ENCODE assay signal across 1 cellular context in the genomic region with DNA sequence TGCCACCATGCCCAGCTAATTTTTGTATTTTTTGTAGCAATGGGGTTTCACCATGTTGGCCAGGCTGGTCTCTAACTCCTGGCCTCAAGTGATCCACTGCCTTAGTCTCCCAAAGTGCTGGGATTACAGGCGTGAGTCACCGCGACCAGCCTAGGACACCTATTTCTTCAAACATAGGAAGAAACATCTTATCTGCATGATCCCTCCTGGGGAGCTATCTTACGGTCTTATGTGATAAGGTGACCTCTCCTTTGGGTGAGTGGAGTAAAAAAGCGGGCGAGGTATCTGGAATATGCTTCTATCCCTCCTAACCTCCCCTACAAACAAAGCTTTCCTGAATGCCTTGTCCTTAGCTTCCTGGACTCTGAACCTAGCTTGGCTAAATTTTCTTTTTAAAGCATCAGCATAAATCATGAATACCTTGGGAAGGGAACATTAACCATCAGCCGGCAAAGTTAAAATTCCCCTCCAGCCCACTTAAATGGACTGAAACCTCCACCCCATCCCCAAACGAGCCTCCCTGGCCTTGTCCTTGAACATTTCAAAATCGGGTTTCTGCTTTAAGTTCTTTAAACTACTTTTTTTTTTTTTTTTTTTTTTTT.
A peak's percentile ranks its signal among the peaks of the same experiment; 100 is the strongest.
TF ChIP-seq lines count a peak whose summit lies in the region.

No MANE protein-coding gene starts in this region.

TF ChIP-seq in K562, 482 proteins besides CTCF, POLR2A, EP300 and RAD21 (continued from another document and continues in another):
- TF ChIP-seq, protein P1, sequence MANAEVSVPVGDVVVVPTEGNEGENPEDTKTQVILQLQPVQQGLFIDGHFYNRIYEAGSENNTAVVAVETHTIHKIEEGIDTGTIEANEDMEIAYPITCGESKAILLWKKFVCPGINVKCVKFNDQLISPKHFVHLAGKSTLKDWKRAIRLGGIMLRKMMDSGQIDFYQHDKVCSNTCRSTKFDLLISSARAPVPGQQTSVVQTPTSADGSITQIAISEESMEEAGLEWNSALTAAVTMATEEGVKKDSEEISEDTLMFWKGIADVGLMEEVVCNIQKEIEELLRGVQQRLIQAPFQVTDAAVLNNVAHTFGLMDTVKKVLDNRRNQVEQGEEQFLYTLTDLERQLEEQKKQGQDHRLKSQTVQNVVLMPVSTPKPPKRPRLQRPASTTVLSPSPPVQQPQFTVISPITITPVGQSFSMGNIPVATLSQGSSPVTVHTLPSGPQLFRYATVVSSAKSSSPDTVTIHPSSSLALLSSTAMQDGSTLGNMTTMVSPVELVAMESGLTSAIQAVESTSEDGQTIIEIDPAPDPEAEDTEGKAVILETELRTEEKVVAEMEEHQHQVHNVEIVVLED (CRISPR knock-in tag; IDR thresholded peaks at IDR 0.05), result no peak
- TF ChIP-seq KLF16 (IDR thresholded peaks at IDR 0.05), result no peak
- peak; percentile 73; the same call in 1 of the 2 replicates for TF ChIP-seq MTA1 (IDR thresholded peaks at IDR 0.05; ENCODE audit: borderline replicate concordance)
- TF ChIP-seq, protein P2, sequence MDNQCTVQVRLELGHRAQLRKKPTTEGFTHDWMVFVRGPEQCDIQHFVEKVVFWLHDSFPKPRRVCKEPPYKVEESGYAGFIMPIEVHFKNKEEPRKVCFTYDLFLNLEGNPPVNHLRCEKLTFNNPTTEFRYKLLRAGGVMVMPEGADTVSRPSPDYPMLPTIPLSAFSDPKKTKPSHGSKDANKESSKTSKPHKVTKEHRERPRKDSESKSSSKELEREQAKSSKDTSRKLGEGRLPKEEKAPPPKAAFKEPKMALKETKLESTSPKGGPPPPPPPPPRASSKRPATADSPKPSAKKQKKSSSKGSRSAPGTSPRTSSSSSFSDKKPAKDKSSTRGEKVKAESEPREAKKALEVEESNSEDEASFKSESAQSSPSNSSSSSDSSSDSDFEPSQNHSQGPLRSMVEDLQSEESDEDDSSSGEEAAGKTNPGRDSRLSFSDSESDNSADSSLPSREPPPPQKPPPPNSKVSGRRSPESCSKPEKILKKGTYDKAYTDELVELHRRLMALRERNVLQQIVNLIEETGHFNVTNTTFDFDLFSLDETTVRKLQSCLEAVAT (IDR thresholded peaks at IDR 0.05), result no peak
- peak; percentile 76 for TF ChIP-seq CBFA2T3 (IDR thresholded peaks at IDR 0.05)
- no peak for TF ChIP-seq RFX1 (IDR thresholded peaks at IDR 0.05)
- TF ChIP-seq ATF7 (IDR thresholded peaks at IDR 0.05), result 0 out of 2 replicates have a peak, but pooled peaks have one; percentile 31
- TF ChIP-seq RBBP5 (IDR thresholded peaks at IDR 0.05; ENCODE audit: borderline replicate concordance, insufficient read depth, low read length, poor library complexity, severe bottlenecking), result peak; percentile 25
- TF ChIP-seq, protein P3, sequence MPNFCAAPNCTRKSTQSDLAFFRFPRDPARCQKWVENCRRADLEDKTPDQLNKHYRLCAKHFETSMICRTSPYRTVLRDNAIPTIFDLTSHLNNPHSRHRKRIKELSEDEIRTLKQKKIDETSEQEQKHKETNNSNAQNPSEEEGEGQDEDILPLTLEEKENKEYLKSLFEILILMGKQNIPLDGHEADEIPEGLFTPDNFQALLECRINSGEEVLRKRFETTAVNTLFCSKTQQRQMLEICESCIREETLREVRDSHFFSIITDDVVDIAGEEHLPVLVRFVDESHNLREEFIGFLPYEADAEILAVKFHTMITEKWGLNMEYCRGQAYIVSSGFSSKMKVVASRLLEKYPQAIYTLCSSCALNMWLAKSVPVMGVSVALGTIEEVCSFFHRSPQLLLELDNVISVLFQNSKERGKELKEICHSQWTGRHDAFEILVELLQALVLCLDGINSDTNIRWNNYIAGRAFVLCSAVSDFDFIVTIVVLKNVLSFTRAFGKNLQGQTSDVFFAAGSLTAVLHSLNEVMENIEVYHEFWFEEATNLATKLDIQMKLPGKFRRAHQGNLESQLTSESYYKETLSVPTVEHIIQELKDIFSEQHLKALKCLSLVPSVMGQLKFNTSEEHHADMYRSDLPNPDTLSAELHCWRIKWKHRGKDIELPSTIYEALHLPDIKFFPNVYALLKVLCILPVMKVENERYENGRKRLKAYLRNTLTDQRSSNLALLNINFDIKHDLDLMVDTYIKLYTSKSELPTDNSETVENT (CRISPR knock-in tag; IDR thresholded peaks at IDR 0.05), result no peak
- no peak for TF ChIP-seq ZBTB8A (IDR thresholded peaks at IDR 0.05; ENCODE audit: partially characterized antibody)
- TF ChIP-seq, protein P4, sequence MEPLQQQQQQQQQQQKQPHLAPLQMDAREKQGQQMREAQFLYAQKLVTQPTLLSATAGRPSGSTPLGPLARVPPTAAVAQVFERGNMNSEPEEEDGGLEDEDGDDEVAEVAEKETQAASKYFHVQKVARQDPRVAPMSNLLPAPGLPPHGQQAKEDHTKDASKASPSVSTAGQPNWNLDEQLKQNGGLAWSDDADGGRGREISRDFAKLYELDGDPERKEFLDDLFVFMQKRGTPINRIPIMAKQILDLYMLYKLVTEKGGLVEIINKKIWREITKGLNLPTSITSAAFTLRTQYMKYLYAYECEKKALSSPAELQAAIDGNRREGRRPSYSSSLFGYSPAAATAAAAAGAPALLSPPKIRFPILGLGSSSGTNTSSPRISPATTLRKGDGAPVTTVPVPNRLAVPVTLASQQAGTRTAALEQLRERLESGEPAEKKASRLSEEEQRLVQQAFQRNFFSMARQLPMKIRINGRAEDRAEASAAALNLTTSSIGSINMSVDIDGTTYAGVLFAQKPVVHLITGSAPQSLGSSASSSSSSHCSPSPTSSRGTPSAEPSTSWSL (CRISPR knock-in tag; IDR thresholded peaks at IDR 0.05; ENCODE audit: borderline replicate concordance), result no peak
- TF ChIP-seq BDP1 (IDR thresholded peaks at IDR 0.05; ENCODE audit: insufficient read depth, insufficient read length), result no peak
- TF ChIP-seq ZNF274 (IDR thresholded peaks at IDR 0.05; ENCODE audit: borderline replicate concordance, low read depth, low read length), result no peak
- no peak for TF ChIP-seq MCM3 (IDR thresholded peaks at IDR 0.05)
- TF ChIP-seq, protein P5, sequence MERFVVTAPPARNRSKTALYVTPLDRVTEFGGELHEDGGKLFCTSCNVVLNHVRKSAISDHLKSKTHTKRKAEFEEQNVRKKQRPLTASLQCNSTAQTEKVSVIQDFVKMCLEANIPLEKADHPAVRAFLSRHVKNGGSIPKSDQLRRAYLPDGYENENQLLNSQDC (CRISPR knock-in tag; IDR thresholded peaks at IDR 0.05), result no peak
- no peak for TF ChIP-seq ZNF589 (CRISPR knock-in tag; IDR thresholded peaks at IDR 0.05; ENCODE audit: low read depth)
- TF ChIP-seq XRCC4 (IDR thresholded peaks at IDR 0.05; ENCODE audit: extremely low read depth, insufficient read depth, insufficient read length), result no peak
- TF ChIP-seq, protein P6, sequence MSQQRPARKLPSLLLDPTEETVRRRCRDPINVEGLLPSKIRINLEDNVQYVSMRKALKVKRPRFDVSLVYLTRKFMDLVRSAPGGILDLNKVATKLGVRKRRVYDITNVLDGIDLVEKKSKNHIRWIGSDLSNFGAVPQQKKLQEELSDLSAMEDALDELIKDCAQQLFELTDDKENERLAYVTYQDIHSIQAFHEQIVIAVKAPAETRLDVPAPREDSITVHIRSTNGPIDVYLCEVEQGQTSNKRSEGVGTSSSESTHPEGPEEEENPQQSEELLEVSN (IDR thresholded peaks at IDR 0.05; ENCODE audit: borderline replicate concordance in 1 of 2, extremely low read depth in 1 of 2, insufficient read depth in 1 of 2, insufficient read length in 1 of 2, low read depth in 1 of 2, low read length in 1 of 2, poor library complexity in 1 of 2, severe bottlenecking in 1 of 2), result no peak
- TF ChIP-seq SIX5 (IDR thresholded peaks at IDR 0.05; ENCODE audit: borderline replicate concordance in 1 of 2, insufficient read depth in 1 of 2, low read depth in 1 of 2, low read length in 2 of 2), result no peak
- TF ChIP-seq NCOA4 (IDR thresholded peaks at IDR 0.05; ENCODE audit: partially characterized antibody), result no peak
- TF ChIP-seq YBX1 (IDR thresholded peaks at IDR 0.05), result no peak
- no peak for TF ChIP-seq ZNF77 (CRISPR knock-in tag; IDR thresholded peaks at IDR 0.05)
- no peak for TF ChIP-seq ZNF431 (CRISPR knock-in tag; IDR thresholded peaks at IDR 0.05)
- TF ChIP-seq, protein P7, sequence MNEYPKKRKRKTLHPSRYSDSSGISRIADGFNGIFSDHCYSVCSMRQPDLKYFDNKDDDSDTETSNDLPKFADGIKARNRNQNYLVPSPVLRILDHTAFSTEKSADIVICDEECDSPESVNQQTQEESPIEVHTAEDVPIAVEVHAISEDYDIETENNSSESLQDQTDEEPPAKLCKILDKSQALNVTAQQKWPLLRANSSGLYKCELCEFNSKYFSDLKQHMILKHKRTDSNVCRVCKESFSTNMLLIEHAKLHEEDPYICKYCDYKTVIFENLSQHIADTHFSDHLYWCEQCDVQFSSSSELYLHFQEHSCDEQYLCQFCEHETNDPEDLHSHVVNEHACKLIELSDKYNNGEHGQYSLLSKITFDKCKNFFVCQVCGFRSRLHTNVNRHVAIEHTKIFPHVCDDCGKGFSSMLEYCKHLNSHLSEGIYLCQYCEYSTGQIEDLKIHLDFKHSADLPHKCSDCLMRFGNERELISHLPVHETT (CRISPR knock-in tag; conservative IDR thresholded peaks at IDR 0.05 in 1 of 2, IDR thresholded peaks at IDR 0.05 in 1 of 2), result no peak
- no peak for TF ChIP-seq POLR3A (IDR thresholded peaks at IDR 0.05; ENCODE audit: borderline replicate concordance, extremely low read depth, insufficient read depth, insufficient read length)
- no peak for TF ChIP-seq RBFOX2 (IDR thresholded peaks at IDR 0.05; ENCODE audit: low read depth, low read length)
- TF ChIP-seq ZBTB1 (CRISPR knock-in tag; IDR thresholded peaks at IDR 0.05; ENCODE audit: borderline replicate concordance, low read depth), result no peak
- no peak for TF ChIP-seq PURB (CRISPR knock-in tag; IDR thresholded peaks at IDR 0.05; ENCODE audit: low read depth)
- TF ChIP-seq, protein P8, sequence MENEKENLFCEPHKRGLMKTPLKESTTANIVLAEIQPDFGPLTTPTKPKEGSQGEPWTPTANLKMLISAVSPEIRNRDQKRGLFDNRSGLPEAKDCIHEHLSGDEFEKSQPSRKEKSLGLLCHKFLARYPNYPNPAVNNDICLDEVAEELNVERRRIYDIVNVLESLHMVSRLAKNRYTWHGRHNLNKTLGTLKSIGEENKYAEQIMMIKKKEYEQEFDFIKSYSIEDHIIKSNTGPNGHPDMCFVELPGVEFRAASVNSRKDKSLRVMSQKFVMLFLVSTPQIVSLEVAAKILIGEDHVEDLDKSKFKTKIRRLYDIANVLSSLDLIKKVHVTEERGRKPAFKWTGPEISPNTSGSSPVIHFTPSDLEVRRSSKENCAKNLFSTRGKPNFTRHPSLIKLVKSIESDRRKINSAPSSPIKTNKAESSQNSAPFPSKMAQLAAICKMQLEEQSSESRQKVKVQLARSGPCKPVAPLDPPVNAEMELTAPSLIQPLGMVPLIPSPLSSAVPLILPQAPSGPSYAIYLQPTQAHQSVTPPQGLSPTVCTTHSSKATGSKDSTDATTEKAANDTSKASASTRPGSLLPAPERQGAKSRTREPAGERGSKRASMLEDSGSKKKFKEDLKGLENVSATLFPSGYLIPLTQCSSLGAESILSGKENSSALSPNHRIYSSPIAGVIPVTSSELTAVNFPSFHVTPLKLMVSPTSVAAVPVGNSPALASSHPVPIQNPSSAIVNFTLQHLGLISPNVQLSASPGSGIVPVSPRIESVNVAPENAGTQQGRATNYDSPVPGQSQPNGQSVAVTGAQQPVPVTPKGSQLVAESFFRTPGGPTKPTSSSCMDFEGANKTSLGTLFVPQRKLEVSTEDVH (IDR thresholded peaks at IDR 0.05; ENCODE audit: low read depth, partially characterized antibody), result no peak
- TF ChIP-seq TARDBP (IDR thresholded peaks at IDR 0.05), result no peak
- TF ChIP-seq STAG1 (CRISPR knock-in tag; IDR thresholded peaks at IDR 0.05; ENCODE audit: borderline replicate concordance), result no peak
- no peak for TF ChIP-seq SIN3B (IDR thresholded peaks at IDR 0.05; ENCODE audit: low read depth)
- TF ChIP-seq ARID1B (IDR thresholded peaks at IDR 0.05), result peak; percentile 91
- TF ChIP-seq, protein P9, sequence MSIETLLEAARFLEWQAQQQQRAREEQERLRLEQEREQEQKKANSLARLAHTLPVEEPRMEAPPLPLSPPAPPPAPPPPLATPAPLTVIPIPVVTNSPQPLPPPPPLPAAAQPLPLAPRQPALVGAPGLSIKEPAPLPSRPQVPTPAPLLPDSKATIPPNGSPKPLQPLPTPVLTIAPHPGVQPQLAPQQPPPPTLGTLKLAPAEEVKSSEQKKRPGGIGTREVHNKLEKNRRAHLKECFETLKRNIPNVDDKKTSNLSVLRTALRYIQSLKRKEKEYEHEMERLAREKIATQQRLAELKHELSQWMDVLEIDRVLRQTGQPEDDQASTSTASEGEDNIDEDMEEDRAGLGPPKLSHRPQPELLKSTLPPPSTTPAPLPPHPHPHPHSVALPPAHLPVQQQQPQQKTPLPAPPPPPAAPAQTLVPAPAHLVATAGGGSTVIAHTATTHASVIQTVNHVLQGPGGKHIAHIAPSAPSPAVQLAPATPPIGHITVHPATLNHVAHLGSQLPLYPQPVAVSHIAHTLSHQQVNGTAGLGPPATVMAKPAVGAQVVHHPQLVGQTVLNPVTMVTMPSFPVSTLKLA (conservative IDR thresholded peaks at IDR 0.05), result no peak
- TF ChIP-seq, protein P10, sequence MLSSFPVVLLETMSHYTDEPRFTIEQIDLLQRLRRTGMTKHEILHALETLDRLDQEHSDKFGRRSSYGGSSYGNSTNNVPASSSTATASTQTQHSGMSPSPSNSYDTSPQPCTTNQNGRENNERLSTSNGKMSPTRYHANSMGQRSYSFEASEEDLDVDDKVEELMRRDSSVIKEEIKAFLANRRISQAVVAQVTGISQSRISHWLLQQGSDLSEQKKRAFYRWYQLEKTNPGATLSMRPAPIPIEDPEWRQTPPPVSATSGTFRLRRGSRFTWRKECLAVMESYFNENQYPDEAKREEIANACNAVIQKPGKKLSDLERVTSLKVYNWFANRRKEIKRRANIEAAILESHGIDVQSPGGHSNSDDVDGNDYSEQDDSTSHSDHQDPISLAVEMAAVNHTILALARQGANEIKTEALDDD (IDR thresholded peaks at IDR 0.05), result no peak; the same call in 1 of the 2 replicates
- TF ChIP-seq C11orf30 (IDR thresholded peaks at IDR 0.05; ENCODE audit: low read depth), result peak; percentile 73
- TF ChIP-seq RBM34 (IDR thresholded peaks at IDR 0.05; ENCODE audit: borderline replicate concordance, insufficient read depth, low read length), result no peak
- TF ChIP-seq MYNN (IDR thresholded peaks at IDR 0.05), result no peak
- no peak for TF ChIP-seq MYNN (CRISPR knock-in tag; IDR thresholded peaks at IDR 0.05)
- no peak for TF ChIP-seq KAT7 (CRISPR knock-in tag; IDR thresholded peaks at IDR 0.05; ENCODE audit: borderline replicate concordance)
- TF ChIP-seq, protein P11, sequence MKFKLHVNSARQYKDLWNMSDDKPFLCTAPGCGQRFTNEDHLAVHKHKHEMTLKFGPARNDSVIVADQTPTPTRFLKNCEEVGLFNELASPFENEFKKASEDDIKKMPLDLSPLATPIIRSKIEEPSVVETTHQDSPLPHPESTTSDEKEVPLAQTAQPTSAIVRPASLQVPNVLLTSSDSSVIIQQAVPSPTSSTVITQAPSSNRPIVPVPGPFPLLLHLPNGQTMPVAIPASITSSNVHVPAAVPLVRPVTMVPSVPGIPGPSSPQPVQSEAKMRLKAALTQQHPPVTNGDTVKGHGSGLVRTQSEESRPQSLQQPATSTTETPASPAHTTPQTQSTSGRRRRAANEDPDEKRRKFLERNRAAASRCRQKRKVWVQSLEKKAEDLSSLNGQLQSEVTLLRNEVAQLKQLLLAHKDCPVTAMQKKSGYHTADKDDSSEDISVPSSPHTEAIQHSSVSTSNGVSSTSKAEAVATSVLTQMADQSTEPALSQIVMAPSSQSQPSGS (CRISPR knock-in tag; IDR thresholded peaks at IDR 0.05), result no peak
- TF ChIP-seq TCF3 (CRISPR knock-in tag; IDR thresholded peaks at IDR 0.05), result peak; percentile 65
- no peak for TF ChIP-seq NCOA1 (IDR thresholded peaks at IDR 0.05; ENCODE audit: low read depth)
- TF ChIP-seq MCM5 (IDR thresholded peaks at IDR 0.05; ENCODE audit: low read depth), result no peak
- no peak for TF ChIP-seq ETV6 (IDR thresholded peaks at IDR 0.05; ENCODE audit: borderline replicate concordance in 1 of 2, low read depth in 2 of 2, low read length in 1 of 2)
- no peak for TF ChIP-seq ETV6 (CRISPR knock-in tag; IDR thresholded peaks at IDR 0.05; ENCODE audit: borderline replicate concordance)
- 0 out of 2 replicates have a peak, but pooled peaks have one; percentile 25 for TF ChIP-seq BCOR (IDR thresholded peaks at IDR 0.05)
